27 cellular contexts compared by ENCODE assay signal in genomic region chr2:42585779-42586178, GRCh38.
"Had no signal": no experiment of that assay in that cellular context is flagged by ENCODE, and none has a peak within 500 bp of the region (broad histone marks: within the 10 kb centered on the region; RNA-seq: fewer than 3 reads in every experiment).

No MANE protein-coding gene starts in this region.

- H3K4me3 ChIP-seq: coronary artery, ovary, psoas muscle, skin epidermis, tibial artery had no signal

- H3K27ac ChIP-seq: coronary artery, foreskin keratinocyte, ovary, psoas muscle, skin epidermis, tibial artery, WERI-Rb-1 had no signal

- H3K27me3 Mint-ChIP-seq: activated CD4-positive, alpha-beta T cell treated with anti-CD3 and anti-CD28 coated beads, Interleukin-2, amount 10 ng/mL, durations not matched to agents 7 days and 5 days; activated CD8-positive, alpha-beta memory T cell treated with anti-CD3 and anti-CD28 coated beads, Interleukin-2, amount 10 ng/mL, durations not matched to agents 7 days and 5 days; activated CD8-positive, alpha-beta T cell treated with anti-CD3 and anti-CD28 coated beads for 36 hours; activated naive CD4-positive, alpha-beta T cell treated with anti-CD3 and anti-CD28 coated beads, Interleukin-2, amount 50 U/mL, for 24 hours; naive thymus-derived CD8-positive, alpha-beta T cell; stimulated activated naive CD8-positive, alpha-beta T cell treated with anti-CD3 and anti-CD28 coated beads, Interleukin-15, amount 100 ng/mL, for 72 hours had no signal

- H3K4me3 Mint-ChIP-seq: activated CD4-positive, alpha-beta T cell treated with anti-CD3 and anti-CD28 coated beads, Interleukin-2, amount 10 ng/mL, durations not matched to agents 7 days and 5 days; activated CD8-positive, alpha-beta memory T cell treated with anti-CD3 and anti-CD28 coated beads, Interleukin-2, amount 10 ng/mL, durations not matched to agents 7 days and 5 days; activated CD8-positive, alpha-beta T cell treated with anti-CD3 and anti-CD28 coated beads for 36 hours; activated naive CD4-positive, alpha-beta T cell treated with anti-CD3 and anti-CD28 coated beads, Interleukin-2, amount 50 U/mL, for 24 hours; endodermal cell; mesothelial cell of epicardium; naive thymus-derived CD8-positive, alpha-beta T cell; stimulated activated effector memory CD8-positive, alpha-beta T cell treated with anti-CD3 and anti-CD28 coated beads, Interleukin-12 subunit alpha, Interleukin-12 subunit beta, amount 100 ng/mL, for 72 hours; stimulated activated naive CD8-positive, alpha-beta T cell treated with anti-CD3 and anti-CD28 coated beads, Interleukin-15, amount 100 ng/mL, for 72 hours had no signal

- H3K36me3 ChIP-seq: ovary had no signal

- ATAC-seq: activated CD8-positive, alpha-beta memory T cell treated with anti-CD3 and anti-CD28 coated beads, Interleukin-2, amount 10 ng/mL, durations not matched to agents 7 days and 5 days; activated CD8-positive, alpha-beta T cell treated with anti-CD3 and anti-CD28 coated beads for 36 hours; foreskin keratinocyte; left ventricle myocardium superior; naive thymus-derived CD8-positive, alpha-beta T cell; psoas muscle; right cardiac atrium; stimulated activated effector memory CD8-positive, alpha-beta T cell treated with anti-CD3 and anti-CD28 coated beads, Interleukin-12 subunit alpha, Interleukin-12 subunit beta, amount 100 ng/mL, for 72 hours; stimulated activated naive CD8-positive, alpha-beta T cell treated with anti-CD3 and anti-CD28 coated beads, Interleukin-15, amount 100 ng/mL, for 72 hours had no signal

- H3K9me3 Mint-ChIP-seq: activated CD4-positive, alpha-beta T cell treated with anti-CD3 and anti-CD28 coated beads, Interleukin-2, amount 10 ng/mL, durations not matched to agents 7 days and 5 days; activated CD8-positive, alpha-beta T cell treated with anti-CD3 and anti-CD28 coated beads for 36 hours; activated naive CD4-positive, alpha-beta T cell treated with anti-CD3 and anti-CD28 coated beads, Interleukin-2, amount 50 U/mL, for 24 hours; endodermal cell; mesothelial cell of epicardium; naive thymus-derived CD8-positive, alpha-beta T cell; stimulated activated effector memory CD8-positive, alpha-beta T cell treated with anti-CD3 and anti-CD28 coated beads, Interleukin-12 subunit alpha, Interleukin-12 subunit beta, amount 100 ng/mL, for 72 hours; stimulated activated naive CD8-positive, alpha-beta T cell treated with anti-CD3 and anti-CD28 coated beads, Interleukin-15, amount 100 ng/mL, for 72 hours had no signal

- H3K27ac Mint-ChIP-seq: activated CD4-positive, alpha-beta T cell treated with anti-CD3 and anti-CD28 coated beads, Interleukin-2, amount 10 ng/mL, durations not matched to agents 7 days and 5 days; activated CD8-positive, alpha-beta memory T cell treated with anti-CD3 and anti-CD28 coated beads, Interleukin-2, amount 10 ng/mL, durations not matched to agents 7 days and 5 days; activated CD8-positive, alpha-beta T cell treated with anti-CD3 and anti-CD28 coated beads for 36 hours; activated naive CD4-positive, alpha-beta T cell treated with anti-CD3 and anti-CD28 coated beads, Interleukin-2, amount 50 U/mL, for 24 hours; endodermal cell; mesothelial cell of epicardium; stimulated activated effector memory CD8-positive, alpha-beta T cell treated with anti-CD3 and anti-CD28 coated beads, Interleukin-12 subunit alpha, Interleukin-12 subunit beta, amount 100 ng/mL, for 72 hours; stimulated activated naive CD8-positive, alpha-beta T cell treated with anti-CD3 and anti-CD28 coated beads, Interleukin-15, amount 100 ng/mL, for 72 hours had no signal

- H3K4me1 ChIP-seq: foreskin keratinocyte, psoas muscle, tibial artery had no signal

- H3K27me3 ChIP-seq: foreskin keratinocyte, ovary, tibial artery had no signal

- H3K4me1 Mint-ChIP-seq: activated CD8-positive, alpha-beta memory T cell treated with anti-CD3 and anti-CD28 coated beads, Interleukin-2, amount 10 ng/mL, durations not matched to agents 7 days and 5 days; endodermal cell; mesothelial cell of epicardium; stimulated activated effector memory CD8-positive, alpha-beta T cell treated with anti-CD3 and anti-CD28 coated beads, Interleukin-12 subunit alpha, Interleukin-12 subunit beta, amount 100 ng/mL, for 72 hours had no signal

- DNase-seq: activated CD4-positive, alpha-beta T cell treated with anti-CD3 and anti-CD28 coated beads, Interleukin-2, amount 10 ng/mL, durations not matched to agents 7 days and 5 days; activated CD4-positive, CD25-positive, alpha-beta regulatory T cell treated with anti-CD3 and anti-CD28 coated beads, Interleukin-2, amount 50 U/mL, for 72 hours; activated CD8-positive, alpha-beta memory T cell treated with anti-CD3 and anti-CD28 coated beads, Interleukin-2, amount 10 ng/mL, durations not matched to agents 7 days and 5 days; activated CD8-positive, alpha-beta T cell treated with anti-CD3 and anti-CD28 coated beads for 36 hours; activated gamma-delta T cell; activated T-cell treated with anti-CD3 and anti-CD28 coated beads for 4 hours; aorta; cerebellar nuclear complex; endodermal cell; erythroblast; left ventricle myocardium superior; mammary epithelial cell; naive thymus-derived CD8-positive, alpha-beta T cell; ovary; psoas muscle; right cardiac atrium; stimulated activated CD4-positive, alpha-beta T cell treated with anti-CD3 and anti-CD28 coated beads, Interleukin-1b, Interleukin-23, amount 100 ng/mL, for 48 hours; stimulated activated naive CD8-positive, alpha-beta T cell treated with anti-CD3 and anti-CD28 coated beads, Interleukin-15, amount 100 ng/mL, for 72 hours; T-helper 1 cell; tibial artery; WERI-Rb-1 had no signal
